Comparison of ENCODE assay signal across 11 cellular contexts in genomic region chr18:8801263-8801901, GRCh38.
DNase-seq lines count a peak whose midpoint lies in the region; ATAC-seq and TF ChIP-seq lines count a peak whose summit lies in the region.
"Had no signal": no experiment of that assay in that cellular context is flagged by ENCODE, and none has a peak within 500 bp of the region (broad histone marks: within the 10 kb centered on the region; RNA-seq: fewer than 3 reads in every experiment).

No MANE protein-coding gene starts in this region.

- H3K4me1 Mint-ChIP-seq in GM23338: peaks cover 47% of the 10 kb centered on the region
- H3K4me1 Mint-ChIP-seq in activated CD8-positive, alpha-beta memory T cell treated with anti-CD3 and anti-CD28 coated beads, Interleukin-2, amount 10 ng/mL, durations not matched to agents 7 days and 5 days: no peaks in the 10 kb centered on the region
- H3K4me1 Mint-ChIP-seq: activated CD4-positive, alpha-beta T cell treated with anti-CD3 and anti-CD28 coated beads for 36 hours had no signal

- H3K36me3 ChIP-seq in GM23338 (ENCODE audit: insufficient read depth): no peaks in the 10 kb centered on the region
- peaks cover 28 to 59% of the 10 kb centered on the region in 2 experiments for H3K36me3 ChIP-seq in SK-N-SH (replicated peaks in 1 of 2; ENCODE audit: control insufficient read depth in 1 of 2, insufficient read depth in 2 of 2, low read length in 1 of 2)

- H3K27me3 ChIP-seq in GM23338 (ENCODE audit: insufficient read depth) (no peaks in the 10 kb centered on the region), SK-N-SH (ENCODE audit: insufficient read depth) (no peaks in the 10 kb centered on the region)

- no peaks in the 10 kb centered on the region for H3K9me3 ChIP-seq in SK-N-SH

- CTCF ChIA-PET in SK-N-SH (lab: Yijun Ruan, JAX): interaction anchor here (0.9 to 2.1 kb wide), 4 partner anchors 11 to 182 kb away, joined by 3 to 6 read pairs (median 4); no protein-coding TSS in a partner anchor
- CTCF ChIA-PET in activated CD8-positive, alpha-beta memory T cell treated with anti-CD3 and anti-CD28 coated beads, Interleukin-2, amount 10 ng/mL, durations not matched to agents 7 days and 5 days (lab: Charles Lee): interaction anchor here (1.3 kb wide), 1 partner anchor 105 kb away, joined by 4 read pairs; no protein-coding TSS in a partner anchor

- H3F3A ChIP-seq in GM23338 (replicated peaks; ENCODE audit: low read depth) (no peaks in the 10 kb centered on the region), SK-N-SH (replicated peaks; ENCODE audit: insufficient read depth) (peaks cover 27% of the 10 kb centered on the region)

- H3K79me2 ChIP-seq in GM23338 (replicated peaks; ENCODE audit: insufficient read depth) (no peaks in the 10 kb centered on the region), SK-N-SH (ENCODE audit: insufficient read depth) (peaks cover 18% of the 10 kb centered on the region)

- POLR2A ChIA-PET in SK-N-SH (lab: Yijun Ruan, JAX): no interaction called here

- H3K27ac ChIP-seq in GM23338 (ENCODE audit: low read depth) (peak overlapping the region; percentile 70), SK-N-SH (ENCODE audit: low read depth in 2 of 2, low read length in 1 of 2) (peak overlapping the region; percentile 67 to 88; a peak in 3 of 4 replicates)

- H3K9me2 ChIP-seq in GM23338 (ENCODE audit: insufficient read depth) (no peaks in the 10 kb centered on the region), SK-N-SH (no peaks in the 10 kb centered on the region)

- TF ChIP-seq EP300 in SK-N-SH (IDR thresholded peaks at IDR 0.05; ENCODE audit: borderline replicate concordance in 1 of 2, low read depth in 1 of 2, low read length in 1 of 2): no peak

- H2AFZ ChIP-seq in GM23338 (no peak overlapping the region), SK-N-SH (ENCODE audit: low read depth) (no peak overlapping the region)

- no peaks in the 10 kb centered on the region for H4K20me1 ChIP-seq in GM23338 (replicated peaks; ENCODE audit: insufficient read depth)
- H4K20me1 ChIP-seq in SK-N-SH (ENCODE audit: insufficient read depth): no peaks in the 10 kb centered on the region

- no peak for ATAC-seq in GM23338
- ATAC-seq in GM18867 (IDR thresholded peaks at IDR 0.05; ENCODE audit: unreplicated experiment): no peak
- no peak for ATAC-seq in GM21526 (IDR thresholded peaks at IDR 0.05; ENCODE audit: low FRiP score, unreplicated experiment)
- ATAC-seq in activated CD8-positive, alpha-beta memory T cell treated with anti-CD3 and anti-CD28 coated beads, Interleukin-2, amount 10 ng/mL, durations not matched to agents 7 days and 5 days: no peak
- ATAC-seq in GM19395 (IDR thresholded peaks at IDR 0.05; ENCODE audit: unreplicated experiment): no peak
- ATAC-seq: activated CD4-positive, alpha-beta T cell treated with anti-CD3 and anti-CD28 coated beads for 36 hours had no signal

- peak overlapping the region; percentile 60 for H3K9ac ChIP-seq in SK-N-SH

- H3K4me3 ChIP-seq in GM23338 (no peak overlapping the region), SK-N-SH (ENCODE audit: low read depth in 2 of 2, low read length in 1 of 2) (no peak overlapping the region), fibroblast of mammary gland (ENCODE audit: control insufficient read depth, low read depth, low read length) (no peak overlapping the region), retinal pigment epithelial cell (ENCODE audit: low read length) (no peak overlapping the region)

- peak overlapping the region; percentile 54 for H3K27ac Mint-ChIP-seq in GM23338
- H3K27ac Mint-ChIP-seq in activated CD8-positive, alpha-beta memory T cell treated with anti-CD3 and anti-CD28 coated beads, Interleukin-2, amount 10 ng/mL, durations not matched to agents 7 days and 5 days: no peak overlapping the region
- H3K27ac Mint-ChIP-seq: activated CD4-positive, alpha-beta T cell treated with anti-CD3 and anti-CD28 coated beads for 36 hours had no signal

- DNase-seq in GM23338 (ENCODE audit: low spot score): no peak
- no peak for DNase-seq in SK-N-SH
- peak; percentile 78 for DNase-seq in fibroblast of mammary gland (ENCODE audit: low read depth)
- DNase-seq in retinal pigment epithelial cell (ENCODE audit: low read depth): peak; percentile 94
- no peak for DNase-seq in activated CD8-positive, alpha-beta memory T cell treated with anti-CD3 and anti-CD28 coated beads, Interleukin-2, amount 10 ng/mL, durations not matched to agents 7 days and 5 days
- DNase-seq: activated CD4-positive, alpha-beta T cell treated with anti-CD3 and anti-CD28 coated beads for 36 hours; activated naive CD4-positive, alpha-beta T cell treated with anti-CD3 and anti-CD28 coated beads, Interleukin-2, amount 50 U/mL, for 16 hours; MV-4-11 had no signal

- H3K4me1 ChIP-seq in GM23338 (ENCODE audit: insufficient read depth) (peaks cover 21% of the 10 kb centered on the region), SK-N-SH (ENCODE audit: control insufficient read depth in 1 of 2, insufficient read depth in 2 of 2, low read depth in 1 of 2, low read length in 1 of 2) (peaks cover 30 to 44% of the 10 kb centered on the region in 2 experiments)

- no peak overlapping the region for H3K4me3 Mint-ChIP-seq in GM23338
- H3K4me3 Mint-ChIP-seq in activated CD8-positive, alpha-beta memory T cell treated with anti-CD3 and anti-CD28 coated beads, Interleukin-2, amount 10 ng/mL, durations not matched to agents 7 days and 5 days: no peak overlapping the region
- H3K4me3 Mint-ChIP-seq: activated CD4-positive, alpha-beta T cell treated with anti-CD3 and anti-CD28 coated beads for 36 hours had no signal

- no peak for TF ChIP-seq RAD21 in SK-N-SH (IDR thresholded peaks at IDR 0.05; ENCODE audit: low read length)

- 65% methylated on average over 9 of the region's 9 CpGs for WGBS in SK-N-SH (ENCODE audit: low lambda C conversion rate)

- H3K36me3 Mint-ChIP-seq in GM23338 (ENCODE audit: low read depth): peaks cover 20% of the 10 kb centered on the region; the same call in 1 of the 3 replicates
- no peaks in the 10 kb centered on the region for H3K36me3 Mint-ChIP-seq in activated CD8-positive, alpha-beta memory T cell treated with anti-CD3 and anti-CD28 coated beads, Interleukin-2, amount 10 ng/mL, durations not matched to agents 7 days and 5 days

- peak overlapping the region; percentile 8; the same call in 1 of the 2 replicates for H3K4me2 ChIP-seq in GM23338
- peak overlapping the region; percentile 52 for H3K4me2 ChIP-seq in SK-N-SH

- TF ChIP-seq CTCF in GM23338 (conservative IDR thresholded peaks at IDR 0.05; ENCODE audit: low read depth in 2 of 2) (no peak), SK-N-SH (IDR thresholded peaks at IDR 0.05) (no peak), fibroblast of mammary gland (conservative IDR thresholded peaks at IDR 0.05; ENCODE audit: control insufficient read depth, insufficient read depth, low read depth, low read length) (no peak), retinal pigment epithelial cell (conservative IDR thresholded peaks at IDR 0.05; ENCODE audit: low read depth, low read length) (no peak)

- peaks cover 2% of the 10 kb centered on the region for H3K27me3 Mint-ChIP-seq in GM23338 (ENCODE audit: insufficient read depth, low read depth, poor library complexity)
- peaks cover 3% of the 10 kb centered on the region for H3K27me3 Mint-ChIP-seq in activated CD8-positive, alpha-beta memory T cell treated with anti-CD3 and anti-CD28 coated beads, Interleukin-2, amount 10 ng/mL, durations not matched to agents 7 days and 5 days

- H3K9me3 Mint-ChIP-seq in GM23338: no peaks in the 10 kb centered on the region
- H3K9me3 Mint-ChIP-seq in activated CD8-positive, alpha-beta memory T cell treated with anti-CD3 and anti-CD28 coated beads, Interleukin-2, amount 10 ng/mL, durations not matched to agents 7 days and 5 days (ENCODE audit: low read depth): no peaks in the 10 kb centered on the region

TF ChIP-seq in SK-N-SH, 30 proteins besides CTCF, POLR2A, EP300 and RAD21 (continues in another document):
- no peak for TF ChIP-seq RXRA (IDR thresholded peaks at IDR 0.05; ENCODE audit: borderline replicate concordance, low read depth)
- no peak for TF ChIP-seq NRF1 (IDR thresholded peaks at IDR 0.05; ENCODE audit: low read depth, low read length)
- TF ChIP-seq FOSL2 (IDR thresholded peaks at IDR 0.05; ENCODE audit: borderline replicate concordance, low read depth): no peak
- TF ChIP-seq POLR2AphosphoS5 (IDR thresholded peaks at IDR 0.05; ENCODE audit: low read depth, low read length): no peak
- no peak for TF ChIP-seq EZH2phosphoT487 (IDR thresholded peaks at IDR 0.05; ENCODE audit: borderline replicate concordance, low read depth)
- no peak for TF ChIP-seq MAX (IDR thresholded peaks at IDR 0.05; ENCODE audit: low read depth)
- TF ChIP-seq REST (IDR thresholded peaks at IDR 0.05; ENCODE audit: low read depth, low read length): no peak
- no peak for TF ChIP-seq JUND (IDR thresholded peaks at IDR 0.05)
- no peak for TF ChIP-seq YY1 (IDR thresholded peaks at IDR 0.05; ENCODE audit: low read depth)

Comparison
In these comparisons a context has a peak if more than half of its experiments do, and no peak if none do; other contexts are left out.
1. DNase-seq: peak in fibroblast of mammary gland (single experiment) and retinal pigment epithelial cell (single experiment); none in GM23338 (single experiment), SK-N-SH (single experiment) and activated CD8-positive, alpha-beta memory T cell treated with anti-CD3 and anti-CD28 coated beads, Interleukin-2, amount 10 ng/mL, durations not matched to agents 7 days and 5 days (single experiment).